1 cellular context compared by ENCODE assay signal in the genomic region with DNA sequence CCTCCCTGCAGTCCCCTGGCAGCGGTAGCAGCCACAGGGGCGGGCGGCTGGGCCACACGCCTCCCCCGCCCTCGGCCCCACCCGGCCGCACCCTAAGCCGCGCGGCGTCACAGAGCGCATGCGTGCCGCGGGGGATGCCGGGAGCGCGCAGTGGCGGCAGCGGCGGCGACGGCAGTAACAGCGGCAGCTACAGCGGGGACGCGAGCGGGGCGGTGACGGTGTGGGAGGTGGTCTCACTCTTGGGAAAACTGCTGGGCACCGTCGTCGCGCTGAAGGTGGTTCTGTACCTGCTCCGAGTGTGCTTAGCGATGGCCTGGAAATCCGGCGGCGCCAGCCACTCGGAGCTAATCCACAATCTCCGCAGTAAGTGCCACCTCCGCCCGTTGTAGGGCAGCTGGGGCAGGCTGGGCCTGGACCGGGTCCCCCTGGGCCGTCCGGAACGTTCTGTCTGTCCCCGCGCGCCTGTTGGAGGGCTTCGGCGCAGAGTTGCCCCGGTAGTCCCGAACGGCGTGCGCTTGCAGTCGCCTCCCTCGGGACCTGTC.
TF ChIP-seq lines count a peak whose summit lies in the region.

Gene PCMT1 (plus strand): TSS at position 148 of the 542 bp plus-strand sequence. CDS start 161 bp downstream, at position 309.

TF ChIP-seq in HepG2, 621 proteins besides CTCF, POLR2A, EP300 and RAD21 (continued from another document and continues in another):
- TF ChIP-seq, protein P1, sequence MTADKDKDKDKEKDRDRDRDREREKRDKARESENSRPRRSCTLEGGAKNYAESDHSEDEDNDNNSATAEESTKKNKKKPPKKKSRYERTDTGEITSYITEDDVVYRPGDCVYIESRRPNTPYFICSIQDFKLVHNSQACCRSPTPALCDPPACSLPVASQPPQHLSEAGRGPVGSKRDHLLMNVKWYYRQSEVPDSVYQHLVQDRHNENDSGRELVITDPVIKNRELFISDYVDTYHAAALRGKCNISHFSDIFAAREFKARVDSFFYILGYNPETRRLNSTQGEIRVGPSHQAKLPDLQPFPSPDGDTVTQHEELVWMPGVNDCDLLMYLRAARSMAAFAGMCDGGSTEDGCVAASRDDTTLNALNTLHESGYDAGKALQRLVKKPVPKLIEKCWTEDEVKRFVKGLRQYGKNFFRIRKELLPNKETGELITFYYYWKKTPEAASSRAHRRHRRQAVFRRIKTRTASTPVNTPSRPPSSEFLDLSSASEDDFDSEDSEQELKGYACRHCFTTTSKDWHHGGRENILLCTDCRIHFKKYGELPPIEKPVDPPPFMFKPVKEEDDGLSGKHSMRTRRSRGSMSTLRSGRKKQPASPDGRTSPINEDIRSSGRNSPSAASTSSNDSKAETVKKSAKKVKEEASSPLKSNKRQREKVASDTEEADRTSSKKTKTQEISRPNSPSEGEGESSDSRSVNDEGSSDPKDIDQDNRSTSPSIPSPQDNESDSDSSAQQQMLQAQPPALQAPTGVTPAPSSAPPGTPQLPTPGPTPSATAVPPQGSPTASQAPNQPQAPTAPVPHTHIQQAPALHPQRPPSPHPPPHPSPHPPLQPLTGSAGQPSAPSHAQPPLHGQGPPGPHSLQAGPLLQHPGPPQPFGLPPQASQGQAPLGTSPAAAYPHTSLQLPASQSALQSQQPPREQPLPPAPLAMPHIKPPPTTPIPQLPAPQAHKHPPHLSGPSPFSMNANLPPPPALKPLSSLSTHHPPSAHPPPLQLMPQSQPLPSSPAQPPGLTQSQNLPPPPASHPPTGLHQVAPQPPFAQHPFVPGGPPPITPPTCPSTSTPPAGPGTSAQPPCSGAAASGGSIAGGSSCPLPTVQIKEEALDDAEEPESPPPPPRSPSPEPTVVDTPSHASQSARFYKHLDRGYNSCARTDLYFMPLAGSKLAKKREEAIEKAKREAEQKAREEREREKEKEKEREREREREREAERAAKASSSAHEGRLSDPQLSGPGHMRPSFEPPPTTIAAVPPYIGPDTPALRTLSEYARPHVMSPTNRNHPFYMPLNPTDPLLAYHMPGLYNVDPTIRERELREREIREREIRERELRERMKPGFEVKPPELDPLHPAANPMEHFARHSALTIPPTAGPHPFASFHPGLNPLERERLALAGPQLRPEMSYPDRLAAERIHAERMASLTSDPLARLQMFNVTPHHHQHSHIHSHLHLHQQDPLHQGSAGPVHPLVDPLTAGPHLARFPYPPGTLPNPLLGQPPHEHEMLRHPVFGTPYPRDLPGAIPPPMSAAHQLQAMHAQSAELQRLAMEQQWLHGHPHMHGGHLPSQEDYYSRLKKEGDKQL (CRISPR knock-in tag; IDR thresholded peaks at IDR 0.05; ENCODE audit: low read depth): no peak
- no peak for TF ChIP-seq ZNF557 (CRISPR knock-in tag; IDR thresholded peaks at IDR 0.05)
- TF ChIP-seq TRIM24 (CRISPR knock-in tag; IDR thresholded peaks at IDR 0.05): no peak
- no peak; the same call in 1 of the 2 replicates for TF ChIP-seq PHF20 (CRISPR knock-in tag; IDR thresholded peaks at IDR 0.05)
- no peak for TF ChIP-seq ATF2 (CRISPR knock-in tag; IDR thresholded peaks at IDR 0.05)
- no peak; the same call in 1 of the 2 replicates for TF ChIP-seq NAIF1 (CRISPR knock-in tag; IDR thresholded peaks at IDR 0.05; ENCODE audit: borderline replicate concordance)
- TF ChIP-seq, protein P2, sequence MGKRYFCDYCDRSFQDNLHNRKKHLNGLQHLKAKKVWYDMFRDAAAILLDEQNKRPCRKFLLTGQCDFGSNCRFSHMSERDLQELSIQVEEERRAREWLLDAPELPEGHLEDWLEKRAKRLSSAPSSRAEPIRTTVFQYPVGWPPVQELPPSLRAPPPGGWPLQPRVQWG (CRISPR knock-in tag; IDR thresholded peaks at IDR 0.05; ENCODE audit: borderline replicate concordance, low read depth): no peak
- TF ChIP-seq ZNF775 (CRISPR knock-in tag; IDR thresholded peaks at IDR 0.05; ENCODE audit: borderline replicate concordance): no peak; the same call in 1 of the 2 replicates
- TF ChIP-seq, protein P3, sequence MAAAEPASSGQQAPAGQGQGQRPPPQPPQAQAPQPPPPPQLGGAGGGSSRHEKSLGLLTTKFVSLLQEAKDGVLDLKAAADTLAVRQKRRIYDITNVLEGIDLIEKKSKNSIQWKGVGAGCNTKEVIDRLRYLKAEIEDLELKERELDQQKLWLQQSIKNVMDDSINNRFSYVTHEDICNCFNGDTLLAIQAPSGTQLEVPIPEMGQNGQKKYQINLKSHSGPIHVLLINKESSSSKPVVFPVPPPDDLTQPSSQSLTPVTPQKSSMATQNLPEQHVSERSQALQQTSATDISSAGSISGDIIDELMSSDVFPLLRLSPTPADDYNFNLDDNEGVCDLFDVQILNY (CRISPR knock-in tag; conservative IDR thresholded peaks at IDR 0.05): peak; percentile 67; the same call in 1 of the 2 replicates
- TF ChIP-seq GRHL1 (CRISPR knock-in tag; conservative IDR thresholded peaks at IDR 0.05): no peak
- TF ChIP-seq HMG20A (CRISPR knock-in tag; IDR thresholded peaks at IDR 0.05; ENCODE audit: borderline replicate concordance): no peak
- TF ChIP-seq NFE2 (CRISPR knock-in tag; IDR thresholded peaks at IDR 0.05): no peak
- TF ChIP-seq PHF5A (CRISPR knock-in tag; IDR thresholded peaks at IDR 0.05; ENCODE audit: low read depth, unreplicated experiment): peak; percentile 79
- peak; percentile 85; the same call in 1 of the 2 replicates for TF ChIP-seq ZNF225 (CRISPR knock-in tag; IDR thresholded peaks at IDR 0.05)
- TF ChIP-seq ZEB1 (IDR thresholded peaks at IDR 0.05; ENCODE audit: insufficient replicate concordance, low read depth): no peak
- TF ChIP-seq POGZ (CRISPR knock-in tag; IDR thresholded peaks at IDR 0.05): peak; percentile 29
- peak; percentile 10; the same call in 1 of the 2 replicates for TF ChIP-seq ZSCAN9 (CRISPR knock-in tag; IDR thresholded peaks at IDR 0.05; ENCODE audit: borderline replicate concordance)
- no peak for TF ChIP-seq MBD4 (IDR thresholded peaks at IDR 0.05; ENCODE audit: borderline replicate concordance, low read length)
- TF ChIP-seq YY1 (IDR thresholded peaks at IDR 0.05; ENCODE audit: insufficient read depth, insufficient replicate concordance, low read depth, low read length): peak; percentile 64
- TF ChIP-seq TAF15 (IDR thresholded peaks at IDR 0.05; ENCODE audit: low read depth, low read length, poor library complexity, severe bottlenecking): no peak
- TF ChIP-seq, protein P4, sequence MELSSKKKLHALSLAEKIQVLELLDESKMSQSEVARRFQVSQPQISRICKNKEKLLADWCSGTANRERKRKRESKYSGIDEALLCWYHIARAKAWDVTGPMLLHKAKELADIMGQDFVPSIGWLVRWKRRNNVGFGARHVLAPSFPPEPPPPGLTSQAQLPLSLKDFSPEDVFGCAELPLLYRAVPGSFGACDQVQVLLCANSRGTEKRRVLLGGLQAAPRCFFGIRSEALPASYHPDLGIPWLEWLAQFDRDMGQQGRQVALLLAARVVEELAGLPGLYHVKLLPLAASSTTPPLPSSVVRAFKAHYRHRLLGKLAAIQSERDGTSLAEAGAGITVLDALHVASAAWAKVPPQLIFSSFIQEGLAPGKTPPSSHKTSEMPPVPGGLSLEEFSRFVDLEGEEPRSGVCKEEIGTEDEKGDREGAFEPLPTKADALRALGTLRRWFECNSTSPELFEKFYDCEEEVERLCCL (CRISPR knock-in tag; IDR thresholded peaks at IDR 0.05; ENCODE audit: borderline replicate concordance): no peak
- TF ChIP-seq PRPF4 (IDR thresholded peaks at IDR 0.05; ENCODE audit: low read depth, low read length, poor library complexity, severe bottlenecking): no peak
- TF ChIP-seq, protein P5, sequence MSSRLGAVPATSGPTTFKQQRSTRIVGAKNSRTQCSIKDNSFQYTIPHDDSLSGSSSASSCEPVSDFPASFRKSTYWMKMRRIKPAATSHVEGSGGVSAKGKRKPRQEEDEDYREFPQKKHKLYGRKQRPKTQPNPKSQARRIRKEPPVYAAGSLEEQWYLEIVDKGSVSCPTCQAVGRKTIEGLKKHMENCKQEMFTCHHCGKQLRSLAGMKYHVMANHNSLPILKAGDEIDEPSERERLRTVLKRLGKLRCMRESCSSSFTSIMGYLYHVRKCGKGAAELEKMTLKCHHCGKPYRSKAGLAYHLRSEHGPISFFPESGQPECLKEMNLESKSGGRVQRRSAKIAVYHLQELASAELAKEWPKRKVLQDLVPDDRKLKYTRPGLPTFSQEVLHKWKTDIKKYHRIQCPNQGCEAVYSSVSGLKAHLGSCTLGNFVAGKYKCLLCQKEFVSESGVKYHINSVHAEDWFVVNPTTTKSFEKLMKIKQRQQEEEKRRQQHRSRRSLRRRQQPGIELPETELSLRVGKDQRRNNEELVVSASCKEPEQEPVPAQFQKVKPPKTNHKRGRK (CRISPR knock-in tag; IDR thresholded peaks at IDR 0.05): no peak
- no peak for TF ChIP-seq ZKSCAN8 (CRISPR knock-in tag; IDR thresholded peaks at IDR 0.05; ENCODE audit: borderline replicate concordance)
- TF ChIP-seq ZSCAN20 (CRISPR knock-in tag; IDR thresholded peaks at IDR 0.05; ENCODE audit: borderline replicate concordance): no peak
- 0 out of 2 replicates have a peak, but pooled peaks have one; percentile 41 for TF ChIP-seq MTA1 (CRISPR knock-in tag; IDR thresholded peaks at IDR 0.05; ENCODE audit: borderline replicate concordance)
- no peak for TF ChIP-seq ZZZ3 (CRISPR knock-in tag; IDR thresholded peaks at IDR 0.05; ENCODE audit: borderline replicate concordance)
- TF ChIP-seq ZNF576 (CRISPR knock-in tag; IDR thresholded peaks at IDR 0.05): 0 out of 2 replicates have a peak, but pooled peaks have one; percentile 72
- peak; percentile 85; the same call in 1 of the 2 replicates for TF ChIP-seq ATF6 (CRISPR knock-in tag; conservative IDR thresholded peaks at IDR 0.05)
- TF ChIP-seq, protein P6, sequence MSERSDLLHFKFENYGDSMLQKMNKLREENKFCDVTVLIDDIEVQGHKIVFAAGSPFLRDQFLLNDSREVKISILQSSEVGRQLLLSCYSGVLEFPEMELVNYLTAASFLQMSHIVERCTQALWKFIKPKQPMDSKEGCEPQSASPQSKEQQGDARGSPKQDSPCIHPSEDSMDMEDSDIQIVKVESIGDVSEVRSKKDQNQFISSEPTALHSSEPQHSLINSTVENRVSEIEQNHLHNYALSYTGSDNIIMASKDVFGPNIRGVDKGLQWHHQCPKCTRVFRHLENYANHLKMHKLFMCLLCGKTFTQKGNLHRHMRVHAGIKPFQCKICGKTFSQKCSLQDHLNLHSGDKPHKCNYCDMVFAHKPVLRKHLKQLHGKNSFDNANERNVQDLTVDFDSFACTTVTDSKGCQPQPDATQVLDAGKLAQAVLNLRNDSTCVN (CRISPR knock-in tag; IDR thresholded peaks at IDR 0.05; ENCODE audit: borderline replicate concordance): no peak; the same call in 1 of the 2 replicates
- TF ChIP-seq ZNF362 (CRISPR knock-in tag; IDR thresholded peaks at IDR 0.05; ENCODE audit: borderline replicate concordance): 0 out of 2 replicates have a peak, but pooled peaks have one; percentile 10
